ENCODE assay signal across 26 cellular contexts in the genomic region with DNA sequence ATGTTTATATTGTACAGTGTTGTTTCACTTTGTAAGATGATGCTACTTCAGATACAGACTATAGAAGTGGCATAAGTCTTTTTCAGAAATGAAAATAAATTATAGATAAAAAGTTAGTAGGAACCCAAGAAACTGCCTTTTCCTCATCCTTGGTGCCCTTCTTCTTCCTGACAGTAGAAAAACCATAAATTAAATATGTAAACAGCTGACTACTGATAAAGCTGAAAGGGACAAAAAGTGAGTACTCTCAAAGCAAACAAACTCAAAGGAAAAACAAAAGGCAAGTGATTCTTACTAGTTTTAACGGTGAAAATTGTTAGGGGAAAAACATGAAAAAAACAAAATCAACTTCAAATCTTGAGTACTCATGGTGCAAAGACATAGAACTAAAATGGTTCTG. TPM values are rescaled to one million over a fixed set of nuclear protein-coding genes. Genes with fewer than 3 reads are reported as not detected.
DNase-seq lines count a peak whose midpoint lies in the region; ATAC-seq and TF ChIP-seq lines count a peak whose summit lies in the region.
"Had no signal": no experiment of that assay in that cellular context is flagged by ENCODE, and none has a peak within 500 bp of the region (broad histone marks: within the 10 kb centered on the region; RNA-seq: fewer than 3 reads in every experiment).

No MANE protein-coding gene starts in this region.

- peak overlapping the region; percentile 98 to 99 for H3K4me3 Mint-ChIP-seq in activated T-cell treated with anti-CD3 and anti-CD28 coated beads, Interleukin-2, amount 50 U/mL, for 72 hours
- H3K4me3 Mint-ChIP-seq in T-helper 17 cell (no peak overlapping the region), neural crest cell (peak overlapping the region; percentile 54)

- no peaks in the 10 kb centered on the region for H4K20me1 ChIP-seq in KMS-11 (ENCODE audit: insufficient read depth)

- peaks cover 57% of the 10 kb centered on the region for H3K4me1 Mint-ChIP-seq in activated T-cell treated with anti-CD3 and anti-CD28 coated beads, Interleukin-2, amount 50 U/mL, for 72 hours (ENCODE audit: low read depth)
- peaks cover 30% of the 10 kb centered on the region for H3K4me1 Mint-ChIP-seq in T-helper 17 cell
- H3K4me1 Mint-ChIP-seq in neural crest cell, result peaks cover 46% of the 10 kb centered on the region

- H3K9ac ChIP-seq in KMS-11, result no peak overlapping the region

- H3K27me3 Mint-ChIP-seq in activated T-cell treated with anti-CD3 and anti-CD28 coated beads, Interleukin-2, amount 50 U/mL, for 72 hours (ENCODE audit: low read depth), result no peaks in the 10 kb centered on the region
- H3K27me3 Mint-ChIP-seq in T-helper 17 cell (no peaks in the 10 kb centered on the region), neural crest cell (ENCODE audit: low read depth) (no peaks in the 10 kb centered on the region)
- H3K27me3 Mint-ChIP-seq: activated naive CD8-positive, alpha-beta T cell treated with anti-CD3 and anti-CD28 coated beads, Interleukin-2, amount 10 ng/mL, durations not matched to agents 7 days and 5 days; memory B cell; stimulated activated naive CD8-positive, alpha-beta T cell treated with anti-CD3 and anti-CD28 coated beads, Interleukin-15, Interleukin-2, amounts not matched to agents 100 ng/mL and 50 ng/mL, for 24 hours; T-cell had no signal

- H3K27ac Mint-ChIP-seq in activated T-cell treated with anti-CD3 and anti-CD28 coated beads, Interleukin-2, amount 50 U/mL, for 72 hours, result peak overlapping the region; percentile 42
- peak overlapping the region; percentile 8 for H3K27ac Mint-ChIP-seq in T-helper 17 cell
- no peak overlapping the region for H3K27ac Mint-ChIP-seq in neural crest cell (ENCODE audit: unreplicated experiment)
- H3K27ac Mint-ChIP-seq: activated naive CD8-positive, alpha-beta T cell treated with anti-CD3 and anti-CD28 coated beads, Interleukin-2, amount 10 ng/mL, durations not matched to agents 7 days and 5 days; activated T-helper 1 cell treated with anti-CD3 and anti-CD28 coated beads, Interleukin-12 subunit alpha, Interleukin-12 subunit beta, Interleukin-2, Interleukin-4 antibody, amounts not matched to agents 30 ng/mL and 10 ng/mL and 1 ng/mL, durations not matched to agents 14 hours and 24 hours and 36 hours had no signal

- ATAC-seq in activated T-cell treated with anti-CD3 and anti-CD28 coated beads, Interleukin-2, amount 50 U/mL, for 72 hours (replicated peaks in 1 of 2), result no peak
- ATAC-seq in T-helper 17 cell (no peak), esophagus mucosa (no peak)
- ATAC-seq: T-cell had no signal

- H3K4me3 ChIP-seq in KMS-11 (IDR thresholded peaks at IDR 0.05; ENCODE audit: insufficient read depth, low read depth, low read length) (no peak overlapping the region), SJCRH30 (no peak overlapping the region)
- H3K4me3 ChIP-seq: tibial nerve had no signal

- H3K36me3 Mint-ChIP-seq in activated T-cell treated with anti-CD3 and anti-CD28 coated beads, Interleukin-2, amount 50 U/mL, for 72 hours (ENCODE audit: insufficient read depth in 2 of 2), result peaks cover 0 to 9% of the 10 kb centered on the region in 2 donors
- H3K36me3 Mint-ChIP-seq in T-helper 17 cell (ENCODE audit: low read depth) (no peaks in the 10 kb centered on the region), neural crest cell (ENCODE audit: low read depth) (no peaks in the 10 kb centered on the region)
- H3K36me3 Mint-ChIP-seq: memory B cell had no signal

- H3K9me3 Mint-ChIP-seq in activated T-cell treated with anti-CD3 and anti-CD28 coated beads, Interleukin-2, amount 50 U/mL, for 72 hours, result no peaks in the 10 kb centered on the region
- H3K9me3 Mint-ChIP-seq in neural crest cell, result no peaks in the 10 kb centered on the region
- H3K9me3 Mint-ChIP-seq: activated naive CD8-positive, alpha-beta T cell treated with anti-CD3 and anti-CD28 coated beads, Interleukin-2, amount 10 ng/mL, durations not matched to agents 7 days and 5 days; activated T-helper 1 cell treated with anti-CD3 and anti-CD28 coated beads, Interleukin-12 subunit alpha, Interleukin-12 subunit beta, Interleukin-2, Interleukin-4 antibody, amounts not matched to agents 30 ng/mL and 10 ng/mL and 1 ng/mL, durations not matched to agents 14 hours and 24 hours and 36 hours; memory B cell; stimulated activated naive CD8-positive, alpha-beta T cell treated with anti-CD3 and anti-CD28 coated beads, Interleukin-15, Interleukin-2, amounts not matched to agents 100 ng/mL and 50 ng/mL, for 24 hours; T-cell had no signal

- no peak for TF ChIP-seq CTCF in KMS-11 (conservative IDR thresholded peaks at IDR 0.05; ENCODE audit: low read depth, low read length)
- TF ChIP-seq CTCF in neural crest cell (conservative IDR thresholded peaks at IDR 0.05), result no peak

- H2AFZ ChIP-seq in KMS-11 (ENCODE audit: low read depth), result no peak overlapping the region

- H3K4me1 ChIP-seq in KMS-11 (ENCODE audit: low read depth, poor library complexity, severe bottlenecking) (peaks cover 33% of the 10 kb centered on the region), SJCRH30 (peaks cover 12% of the 10 kb centered on the region)

- H3K79me2 ChIP-seq in KMS-11 (ENCODE audit: insufficient read depth, low read depth), result peaks cover 59% of the 10 kb centered on the region

- H3K27ac ChIP-seq in KMS-11 (no peak overlapping the region), SJCRH30 (no peak overlapping the region)
- H3K27ac ChIP-seq: C4-2B, tibial nerve had no signal

- peak overlapping the region; percentile 85; the same call in 1 of the 2 replicates for H3K4me2 ChIP-seq in KMS-11

- H3K27me3 ChIP-seq in KMS-11 (ENCODE audit: insufficient read depth, low read depth) (no peaks in the 10 kb centered on the region), SJCRH30 (no peaks in the 10 kb centered on the region)
- H3K27me3 ChIP-seq: esophagus squamous epithelium, tibial nerve had no signal

- H3K36me3 ChIP-seq in KMS-11 (ENCODE audit: insufficient read depth) (no peaks in the 10 kb centered on the region), SJCRH30 (peaks cover 11% of the 10 kb centered on the region)

- no peak for DNase-seq in activated T-cell treated with anti-CD3 and anti-CD28 coated beads, Interleukin-2, amount 50 U/mL, for 72 hours
- DNase-seq in activated T-cell treated with anti-CD3 and anti-CD28 coated beads for 4 hours (no peak), T-helper 17 cell (no peak), neural crest cell (ENCODE audit: low read depth, low spot score) (no peak), Kasumi-1 (lab: John Stamatoyannopoulos, UW) (no peak), SJCRH30 (no peak)
- DNase-seq: activated naive CD8-positive, alpha-beta T cell treated with anti-CD3 and anti-CD28 coated beads, Interleukin-2, amount 10 ng/mL, durations not matched to agents 7 days and 5 days; Calu3; effector CD8-positive, alpha-beta T cell; EL; esophagus squamous epithelium; kidney glomerular epithelial cell; NCI-H1436 treated with DMSO at 0.1 percent for 48 hours; NCI-H526; Right ventricle myocardium superior; stimulated activated CD4-positive, alpha-beta T cell treated with anti-CD3 and anti-CD28 coated beads, Interleukin-4, amount 100 ng/mL, for 4 hours; T-cell had no signal

- no peaks in the 10 kb centered on the region for H3K9me3 ChIP-seq in T-helper 17 cell (ENCODE audit: control insufficient read depth, low read length, poor library complexity, severe bottlenecking)
- no peaks in the 10 kb centered on the region for H3K9me3 ChIP-seq in SJCRH30 (replicated peaks)
- H3K9me3 ChIP-seq: esophagus squamous epithelium, tibial nerve had no signal

RNA-seq across cellular contexts. Expression of a gene that starts 8.6 kb away (rescaled TPM):
- under 1 TPM; 0.12 to 0.36 TPM for total RNA-seq in activated T-cell treated with anti-CD3 and anti-CD28 coated beads, Interleukin-2, amount 50 U/mL, for 72 hours
- total RNA-seq in T-helper 17 cell, result under 1 TPM in 1 of 2 donors, not detected in 1; 0.08 TPM
- 0.30 and 0.37 TPM in 2 replicates for total RNA-seq in neural crest cell
- not detected for total RNA-seq in esophagus mucosa
- total RNA-seq in SJCRH30 (2014; rRNA removed; shearing (Covaris generic)), result 0.28 TPM in 1 of 2 replicates, not detected in the other
- total RNA-seq: activated T-helper 1 cell treated with anti-CD3 and anti-CD28 coated beads, Interleukin-12 subunit alpha, Interleukin-12 subunit beta, Interleukin-2, Interleukin-4 antibody, amounts not matched to agents 30 ng/mL and 10 ng/mL and 1 ng/mL, durations not matched to agents 14 hours and 24 hours and 36 hours; chondrocyte; esophagus squamous epithelium; osteocyte had no signal
